18 cellular contexts compared by ENCODE assay signal in the genomic region with DNA sequence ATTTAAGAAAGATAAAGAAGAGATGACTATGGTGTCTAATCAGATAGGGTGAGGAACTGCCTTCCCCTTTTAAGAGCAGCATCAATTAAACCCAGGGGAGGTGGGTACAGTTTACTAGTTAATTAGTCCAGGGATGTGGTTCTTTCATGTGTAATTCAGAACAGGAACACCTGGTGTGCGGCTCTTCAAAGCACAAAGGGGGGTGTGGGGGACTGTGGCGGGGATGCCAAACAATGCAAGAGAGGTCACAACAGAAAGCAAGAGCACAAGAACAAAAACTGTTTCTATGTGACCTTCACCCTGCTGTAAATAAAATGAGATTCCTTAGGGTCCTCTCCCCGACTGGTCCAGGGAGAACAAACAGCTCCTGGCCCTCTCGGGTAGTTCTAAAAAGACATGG.
DNase-seq lines count a peak whose midpoint lies in the region; ATAC-seq and TF ChIP-seq lines count a peak whose summit lies in the region.
"Had no signal": no experiment of that assay in that cellular context is flagged by ENCODE, and none has a peak within 500 bp of the region (broad histone marks: within the 10 kb centered on the region; RNA-seq: fewer than 3 reads in every experiment).

No MANE protein-coding gene starts in this region.

- H3K27me3 Mint-ChIP-seq in H9 (ENCODE audit: low read depth) (peaks cover 64% of the 10 kb centered on the region), WTC11 (ENCODE audit: low read depth) (peaks cover 93% of the 10 kb centered on the region), Calu3 (ENCODE audit: unreplicated experiment) (no peaks in the 10 kb centered on the region)
- H3K27me3 Mint-ChIP-seq: B cell had no signal

- H3K4ac ChIP-seq in H9 (ENCODE audit: low read depth, low read length), result no peak overlapping the region

- H3K14ac ChIP-seq in H9 (ENCODE audit: insufficient read depth, low read length), result no peak overlapping the region

- POLR2A ChIA-PET in WTC11 (lab: Charles Lee), result no interaction called here

- H3K79me1 ChIP-seq in H9 (ENCODE audit: insufficient read depth, low read depth, low read length, poor library complexity, severe bottlenecking), result no peaks in the 10 kb centered on the region

- H3K4me1 ChIP-seq in H9 (ENCODE audit: insufficient read depth, low read length), result no peaks in the 10 kb centered on the region
- peaks cover 16% of the 10 kb centered on the region for H3K4me1 ChIP-seq in mesodermal cell (ENCODE audit: control insufficient read depth, insufficient read depth, low read length, poor library complexity, severe bottlenecking)
- H3K4me1 ChIP-seq: ascending aorta, gastroesophageal sphincter had no signal

- no peak overlapping the region for H3K9ac ChIP-seq in H9 (ENCODE audit: extremely low read depth, insufficient read length, low read length)

- H4K20me1 ChIP-seq in H9 (ENCODE audit: control insufficient read depth, insufficient read depth, insufficient read length), result no peaks in the 10 kb centered on the region

- no peaks in the 10 kb centered on the region for H3K23me2 ChIP-seq in H9 (ENCODE audit: insufficient read length, low read depth, low read length, poor library complexity, severe bottlenecking)

- no peak overlapping the region for H2BK5ac ChIP-seq in H9 (ENCODE audit: insufficient read length, low read length)

- H2BK15ac ChIP-seq in H9 (ENCODE audit: low read depth, low read length), result no peak overlapping the region

- BruUV-seq in Calu3 (replicated peaks; lab: Mats Ljungman, UMichigan), result no TSS peak

- H3K27ac Mint-ChIP-seq in H9 (peak overlapping the region in 2 of 3 experiments; percentile 34 to 53; a peak in 1 of 7 replicates), WTC11 (0 out of 2 replicates have a peak overlapping the region, but pooled peaks have one; percentile 31), Calu3 (ENCODE audit: unreplicated experiment) (no peak overlapping the region)
- H3K27ac Mint-ChIP-seq: B cell; T-helper 1 cell treated with Interleukin-12 subunit alpha and Interleukin-12 subunit beta and Interleukin-4 antibody, amounts not matched to agents 30 μg/mL and 1 μg/mL, for 36 hours had no signal

- no peak overlapping the region for H3K18ac ChIP-seq in H9 (ENCODE audit: insufficient read length, low read depth, low read length)

- no peak overlapping the region for H2BK20ac ChIP-seq in H9 (ENCODE audit: low read depth, low read length, poor library complexity, severe bottlenecking)

- no peak overlapping the region for H2AK5ac ChIP-seq in H9 (ENCODE audit: insufficient read length, low read length)

- no peak overlapping the region for H4K91ac ChIP-seq in H9 (ENCODE audit: insufficient read length, low read depth, low read length)

- H2BK12ac ChIP-seq in H9 (ENCODE audit: insufficient read length, low read depth, low read length), result no peak overlapping the region

- H3T11ph ChIP-seq in H9 (ENCODE audit: low read length), result no peak overlapping the region

- no peak overlapping the region for H2AFZ ChIP-seq in H9 (ENCODE audit: low read length)

- H3K27me3 ChIP-seq in H9 (ENCODE audit: insufficient read depth, low read length), result no peaks in the 10 kb centered on the region
- H3K27me3 ChIP-seq: ascending aorta, gastroesophageal sphincter had no signal

- no peaks in the 10 kb centered on the region for H3K79me2 ChIP-seq in H9 (ENCODE audit: insufficient read depth, low read length)

- peak overlapping the region in 1 of 2 experiments; percentile 60; a peak in 1 of 5 replicates for H3K4me3 Mint-ChIP-seq in H9
- no peak overlapping the region for H3K4me3 Mint-ChIP-seq in WTC11
- H3K4me3 Mint-ChIP-seq in Calu3 (ENCODE audit: low read depth, unreplicated experiment), result no peak overlapping the region
- H3K4me3 Mint-ChIP-seq: B cell; T-helper 1 cell treated with Interleukin-12 subunit alpha and Interleukin-12 subunit beta and Interleukin-4 antibody, amounts not matched to agents 30 μg/mL and 1 μg/mL, for 36 hours had no signal

- no CpG with 5 or more reads among the region's 4 CpGs for WGBS in H9 (ENCODE audit: extremely low coverage, insufficient read length, low lambda C conversion rate)
- WGBS in mesodermal cell (ENCODE audit: insufficient coverage in 2 of 2), 2 experiments, result 21 to 33% methylated on average over 1 to 2 of the region's 4 CpGs

- peak; percentile 92 for ATAC-seq in WTC11
- no peak for ATAC-seq in GM21786 (IDR thresholded peaks at IDR 0.05; ENCODE audit: unreplicated experiment)
- ATAC-seq: gastroesophageal sphincter had no signal

- no peak for TF ChIP-seq CTCF in H9 (conservative IDR thresholded peaks at IDR 0.05)
- TF ChIP-seq CTCF in WTC11 (IDR thresholded peaks at IDR 0.05), result no peak
- no peak for TF ChIP-seq CTCF in Calu3 (IDR thresholded peaks at IDR 0.05; ENCODE audit: unreplicated experiment)

- no peak overlapping the region for H3K4me3 ChIP-seq in mesodermal cell (ENCODE audit: extremely low read depth, insufficient read depth, low read length, poor library complexity, severe bottlenecking)
- H3K4me3 ChIP-seq: ascending aorta, gastroesophageal sphincter had no signal

- no peak overlapping the region for H3K56ac ChIP-seq in H9 (ENCODE audit: insufficient read length, low read depth, low read length)

- H3K36me3 Mint-ChIP-seq in H9 (ENCODE audit: insufficient read depth in 1 of 3, low read depth in 3 of 3) (no peaks in the 10 kb centered on the region), WTC11 (no peaks in the 10 kb centered on the region), Calu3 (ENCODE audit: insufficient read depth, unreplicated experiment) (no peaks in the 10 kb centered on the region)

- H3K9me3 ChIP-seq in H9 (ENCODE audit: control insufficient read depth, low read depth, low read length) (no peaks in the 10 kb centered on the region), mesodermal cell (ENCODE audit: control insufficient read depth, low read length) (no peaks in the 10 kb centered on the region)
- H3K9me3 ChIP-seq: ascending aorta, gastroesophageal sphincter had no signal

- peak; percentile 80 for DNase-seq in H9
- peak; percentile 63 for DNase-seq in NCI-H1436 (lab: John Stamatoyannopoulos, UW)
- peak; percentile 70 for DNase-seq in WTC11 (ENCODE audit: low spot score)
- DNase-seq in Calu3, result no peak
- DNase-seq in cerebellar nuclear complex (lab: John Stamatoyannopoulos, UW), result no peak
- DNase-seq: activated CD4-positive, CD25-positive, alpha-beta regulatory T cell treated with anti-CD3 and anti-CD28 coated beads, Interleukin-2, amount 50 U/mL, for 72 hours; activated CD8-positive, alpha-beta memory T cell treated with anti-CD3 and anti-CD28 coated beads, Interleukin-2, amount 50 U/mL, for 4 hours; activated naive CD4-positive, alpha-beta T cell; kidney glomerular epithelial cell; NCI-H526 treated with DMSO at 0.1 percent for 48 hours; stimulated activated CD4-positive, alpha-beta T cell treated with anti-CD3 and anti-CD28 coated beads, Interleukin-4, amount 100 ng/mL, for 4 hours had no signal

- H4K5ac ChIP-seq in H9 (ENCODE audit: insufficient read length, low read depth, low read length), result no peak overlapping the region

- no peak overlapping the region for H3K23ac ChIP-seq in H9 (ENCODE audit: insufficient read length, low read depth, low read length)

- intact Hi-C loops in Calu3 (cut with micrococcal nuclease; ENCODE audit: unreplicated experiment), result no loop called here

- H3K4me2 ChIP-seq in H9 (ENCODE audit: insufficient read depth, insufficient read length, low read length), result no peak overlapping the region

- H3K4me1 Mint-ChIP-seq in H9 (peaks cover 16 to 40% of the 10 kb centered on the region in 2 experiments), WTC11 (peaks cover 31% of the 10 kb centered on the region), Calu3 (ENCODE audit: low read depth, unreplicated experiment) (no peaks in the 10 kb centered on the region)

- H3K9me3 Mint-ChIP-seq in H9 (peaks cover 1 to 3% of the 10 kb centered on the region in 2 experiments; a peak in 2 of 5 replicates), WTC11 (no peaks in the 10 kb centered on the region), Calu3 (ENCODE audit: low read depth, unreplicated experiment) (no peaks in the 10 kb centered on the region)
- H3K9me3 Mint-ChIP-seq: T-helper 1 cell treated with Interleukin-12 subunit alpha and Interleukin-12 subunit beta and Interleukin-4 antibody, amounts not matched to agents 30 μg/mL and 1 μg/mL, for 36 hours had no signal

- no peak overlapping the region for H3K27ac ChIP-seq in H9 (ENCODE audit: insufficient read length, low read depth, low read length)
- peak overlapping the region; percentile 33 for H3K27ac ChIP-seq in mesodermal cell (ENCODE audit: low read depth, low read length, severe bottlenecking)
- H3K27ac ChIP-seq: ascending aorta, epithelial cell of prostate, gastroesophageal sphincter had no signal

- H3K36me3 ChIP-seq in mesodermal cell (ENCODE audit: control insufficient read depth, insufficient read depth, low read length), result no peaks in the 10 kb centered on the region
- H3K36me3 ChIP-seq: ascending aorta, gastroesophageal sphincter had no signal

- H2BK120ac ChIP-seq in H9 (ENCODE audit: low read depth, low read length, poor library complexity, severe bottlenecking), result no peak overlapping the region

- H4K8ac ChIP-seq in H9 (replicated peaks; ENCODE audit: insufficient read length, low read depth, low read length), result no peak overlapping the region

- CTCF ChIA-PET in WTC11 (lab: Charles Lee) (no interaction called here), Calu3 (lab: Charles Lee) (no interaction called here)

TF ChIP-seq in WTC11, 78 proteins besides CTCF, POLR2A, EP300 and RAD21 (continues in another document):
- TF ChIP-seq, protein P1, sequence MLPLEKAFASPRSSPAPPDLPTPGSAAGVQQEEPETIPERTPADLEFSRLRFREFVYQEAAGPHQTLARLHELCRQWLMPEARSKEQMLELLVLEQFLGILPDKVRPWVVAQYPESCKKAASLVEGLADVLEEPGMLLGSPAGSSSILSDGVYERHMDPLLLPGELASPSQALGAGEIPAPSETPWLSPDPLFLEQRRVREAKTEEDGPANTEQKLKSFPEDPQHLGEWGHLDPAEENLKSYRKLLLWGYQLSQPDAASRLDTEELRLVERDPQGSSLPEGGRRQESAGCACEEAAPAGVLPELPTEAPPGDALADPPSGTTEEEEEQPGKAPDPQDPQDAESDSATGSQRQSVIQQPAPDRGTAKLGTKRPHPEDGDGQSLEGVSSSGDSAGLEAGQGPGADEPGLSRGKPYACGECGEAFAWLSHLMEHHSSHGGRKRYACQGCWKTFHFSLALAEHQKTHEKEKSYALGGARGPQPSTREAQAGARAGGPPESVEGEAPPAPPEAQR (CRISPR knock-in tag; IDR thresholded peaks at IDR 0.05), result no peak
- no peak for TF ChIP-seq PRRX2 (CRISPR knock-in tag; IDR thresholded peaks at IDR 0.05)

Comparison
In these comparisons a context has a peak if more than half of its experiments do, and no peak if none do; other contexts are left out.
1. DNase-seq: peak in H9 (single experiment), NCI-H1436 (single experiment) and WTC11 (single experiment); none in Calu3 (single experiment) and cerebellar nuclear complex (0 of 2).